24 cellular contexts compared by ENCODE assay signal in the genomic region with DNA sequence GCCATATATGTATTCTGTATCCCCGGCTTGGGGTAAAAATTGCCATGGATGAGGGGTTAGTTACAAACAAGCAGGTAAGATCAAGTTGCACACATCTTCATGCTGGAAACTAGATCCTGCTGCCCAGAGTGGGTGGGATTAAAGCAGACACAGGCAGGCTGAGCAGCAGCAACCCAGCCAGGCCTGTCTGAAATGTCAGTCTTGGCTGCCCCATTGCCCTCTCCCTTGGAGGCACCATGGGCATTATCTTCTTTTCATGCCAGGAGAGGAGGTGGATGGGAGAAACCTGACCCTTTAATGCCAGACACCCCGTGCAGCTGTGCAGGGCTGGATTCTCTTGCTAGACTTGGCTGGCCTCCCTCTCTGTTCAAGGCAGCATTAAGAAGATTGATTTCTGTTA.
"Had no signal": no experiment of that assay in that cellular context is flagged by ENCODE, and none has a peak within 500 bp of the region (broad histone marks: within the 10 kb centered on the region; RNA-seq: fewer than 3 reads in every experiment).

No MANE protein-coding gene starts in this region.

- DNase-seq: activated CD4-positive, alpha-beta memory T cell treated with anti-CD3 and anti-CD28 coated beads for 36 hours; activated CD4-positive, alpha-beta T cell treated with anti-CD3 and anti-CD28 coated beads, Interleukin-2, amount 10 ng/mL, durations not matched to agents 7 days and 5 days; activated CD4-positive, CD25-positive, alpha-beta regulatory T cell; activated CD8-positive, alpha-beta memory T cell treated with anti-CD3 and anti-CD28 coated beads for 24 hours; activated naive CD4-positive, alpha-beta T cell treated with anti-CD3 and anti-CD28 coated beads, Interleukin-2, amount 50 U/mL, for 16 hours; activated naive CD8-positive, alpha-beta T cell treated with anti-CD3 and anti-CD28 coated beads, Interleukin-2, amount 10 ng/mL, durations not matched to agents 7 days and 5 days; anterior cingulate cortex; cerebellar nuclear complex; Kasumi-1; KBM-7; NCI-H146; NCI-H187 treated with DMSO at 0.1 percent for 48 hours; NCI-H2171; NCI-H2227 treated with DMSO at 0.1 percent for 48 hours; NCI-H526; NCI-H82; Peyer's patch; Right ventricle myocardium superior; SJCRH30; SK-N-SH; T-helper 1 cell had no signal

- H3K9me3 ChIP-seq: adrenal gland, Peyer's patch, SJCRH30, SK-N-SH had no signal

- H3K27me3 ChIP-seq: adrenal gland, Peyer's patch had no signal

- H3K9me3 Mint-ChIP-seq: activated CD4-positive, alpha-beta memory T cell treated with anti-CD3 and anti-CD28 coated beads for 36 hours; activated CD4-positive, alpha-beta T cell treated with anti-CD3 and anti-CD28 coated beads, Interleukin-2, amount 10 ng/mL, durations not matched to agents 7 days and 5 days; activated naive CD8-positive, alpha-beta T cell treated with anti-CD3 and anti-CD28 coated beads, Interleukin-2, amount 10 ng/mL, durations not matched to agents 7 days and 5 days had no signal

- H3K27ac Mint-ChIP-seq: activated CD4-positive, alpha-beta memory T cell treated with anti-CD3 and anti-CD28 coated beads for 36 hours; activated CD4-positive, alpha-beta T cell treated with anti-CD3 and anti-CD28 coated beads, Interleukin-2, amount 10 ng/mL, durations not matched to agents 7 days and 5 days; activated naive CD8-positive, alpha-beta T cell treated with anti-CD3 and anti-CD28 coated beads, Interleukin-2, amount 10 ng/mL, durations not matched to agents 7 days and 5 days had no signal

- H3K4me3 Mint-ChIP-seq: activated CD4-positive, alpha-beta memory T cell treated with anti-CD3 and anti-CD28 coated beads for 36 hours; activated CD4-positive, alpha-beta T cell treated with anti-CD3 and anti-CD28 coated beads, Interleukin-2, amount 10 ng/mL, durations not matched to agents 7 days and 5 days; activated naive CD8-positive, alpha-beta T cell treated with anti-CD3 and anti-CD28 coated beads, Interleukin-2, amount 10 ng/mL, durations not matched to agents 7 days and 5 days had no signal

- H3K36me3 Mint-ChIP-seq: activated CD4-positive, alpha-beta memory T cell treated with anti-CD3 and anti-CD28 coated beads for 36 hours had no signal

- H3K36me3 ChIP-seq: adrenal gland, Peyer's patch, SJCRH30 had no signal

- H3K4me3 ChIP-seq: adrenal gland, Peyer's patch, SJCRH30 had no signal

- H3K4me1 ChIP-seq: adrenal gland, Peyer's patch, SJCRH30 had no signal

- H3K27ac ChIP-seq: adrenal gland, Peyer's patch, RWPE1, SJCRH30, VCaP had no signal
